1 cellular context compared by ENCODE assay signal in the genomic region with DNA sequence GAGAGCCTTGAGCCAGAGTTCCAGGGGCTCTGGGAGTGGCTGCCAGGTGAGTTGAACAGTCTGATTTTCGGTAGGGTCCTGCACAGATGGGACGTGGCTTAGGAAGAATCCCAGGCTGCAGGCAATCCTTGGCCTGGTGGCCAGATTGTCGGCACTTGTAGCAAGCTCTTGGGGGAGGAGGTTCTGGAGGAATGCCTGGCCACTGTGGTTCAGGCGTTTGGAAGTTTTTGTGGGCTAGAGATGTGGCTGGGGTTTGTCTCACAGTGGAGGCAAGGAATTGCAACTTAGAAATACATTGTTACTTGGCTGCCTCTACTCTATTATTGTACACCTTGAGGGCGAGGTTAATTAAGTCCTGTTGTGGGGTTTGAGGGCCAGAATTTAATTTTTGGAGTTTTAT. TPM values are rescaled to one million over a fixed set of nuclear protein-coding genes. Genes with fewer than 3 reads are reported as not detected.
"Had no signal": no experiment of that assay in that cellular context is flagged by ENCODE, and none has a peak within 500 bp of the region (broad histone marks: within the 10 kb centered on the region; RNA-seq: fewer than 3 reads in every experiment).

No MANE protein-coding gene starts in this region.

RNA-seq across cellular contexts. Expression of a gene that starts 57.0 kb away (rescaled TPM):
- polyA plus RNA-seq: immature natural killer cell had no signal
